8 cellular contexts compared by ENCODE assay signal in genomic region chr15:74545776-74546656, GRCh38. TPM values are rescaled to one million over a fixed set of nuclear protein-coding genes. Genes with fewer than 3 reads are reported as not detected.
DNase-seq lines count a peak whose midpoint lies in the region; ATAC-seq and TF ChIP-seq lines count a peak whose summit lies in the region.

No MANE protein-coding gene starts in this region.

- peak; percentile 91 to 93 for DNase-seq in AML-193 (lab: John Stamatoyannopoulos, UW)
- DNase-seq in NCI-H526 (lab: John Stamatoyannopoulos, UW) = peak; percentile 54 to 74
- peak; percentile 95 to 96 for DNase-seq in activated CD4-positive, alpha-beta T cell treated with anti-CD3 and anti-CD28 coated beads, Interleukin-2, amount 50 U/mL, for 4 hours
- DNase-seq in dermis blood vessel endothelial cell = peak; percentile 100
- DNase-seq in lung (ENCODE audit: low spot score) = peak; percentile 96
- DNase-seq in stimulated activated CD4-positive, alpha-beta T cell treated with anti-CD3 and anti-CD28 coated beads, TNF-alpha, amount 100 ng/mL, for 48 hours (ENCODE audit: low read depth in 3 of 3) = peak; percentile 93 to 94 (median 94)

- no peak for TF ChIP-seq CTCF in lung (IDR thresholded peaks at IDR 0.05; ENCODE audit: control extremely low read depth, extremely low read depth)

- peaks cover 2 to 5% of the 10 kb centered on the region in 2 donors for H3K36me3 ChIP-seq in lung (ENCODE audit: control insufficient read depth in 2 of 2, insufficient read depth in 2 of 2, low read length in 2 of 2)

- 1 to 2% methylated on average over 23 of the region's 23 CpGs for WGBS in lung, 2 donors

- ATAC-seq in GM19328 (IDR thresholded peaks at IDR 0.05; ENCODE audit: unreplicated experiment) (peak; percentile 50), HG03469 (IDR thresholded peaks at IDR 0.05; ENCODE audit: unreplicated experiment) (peak; percentile 35), lung (ENCODE audit: insufficient read depth, low FRiP score) (peak; percentile 89)

- H3K4me3 ChIP-seq in lung = peak overlapping the region; percentile 25

- no peaks in the 10 kb centered on the region for H3K9me3 ChIP-seq in lung (ENCODE audit: control insufficient read depth in 2 of 2, insufficient read depth in 1 of 2, low read length in 1 of 2)

- H3K27me3 ChIP-seq in lung (ENCODE audit: control insufficient read depth, insufficient read depth) = no peaks in the 10 kb centered on the region

- peak overlapping the region in 1 of 2 donors; percentile 52 for H3K27ac ChIP-seq in lung (ENCODE audit: low read depth in 1 of 2, low read length in 1 of 2)

- peaks cover 6 to 8% of the 10 kb centered on the region in 2 donors for H3K4me1 ChIP-seq in lung (ENCODE audit: control insufficient read depth in 2 of 2, insufficient read depth in 2 of 2, low read length in 2 of 2)

RNA-seq across cellular contexts. Expression of gene ARID3B, which starts 5.0 kb away (rescaled TPM):
- 4.6 and 6.1 TPM in 2 replicates for total RNA-seq in dermis blood vessel endothelial cell
- total RNA-seq in lung = 10 to 100 TPM; 10.3 to 10.5 TPM
- 10 to 100 TPM in 1 of 2 donors, 1 to 10 TPM in 1; 6.6 to 10.1 TPM for polyA plus RNA-seq in lung

Comparison
In these comparisons a context has a peak if more than half of its experiments do, and no peak if none do; other contexts are left out.
1. ATAC-seq: peak in every context shown above with its lines; median percentile 89 in lung; 50 in GM19328; 35 in HG03469.